Comparison of ENCODE assay signal across 36 cellular contexts in the genomic region with DNA sequence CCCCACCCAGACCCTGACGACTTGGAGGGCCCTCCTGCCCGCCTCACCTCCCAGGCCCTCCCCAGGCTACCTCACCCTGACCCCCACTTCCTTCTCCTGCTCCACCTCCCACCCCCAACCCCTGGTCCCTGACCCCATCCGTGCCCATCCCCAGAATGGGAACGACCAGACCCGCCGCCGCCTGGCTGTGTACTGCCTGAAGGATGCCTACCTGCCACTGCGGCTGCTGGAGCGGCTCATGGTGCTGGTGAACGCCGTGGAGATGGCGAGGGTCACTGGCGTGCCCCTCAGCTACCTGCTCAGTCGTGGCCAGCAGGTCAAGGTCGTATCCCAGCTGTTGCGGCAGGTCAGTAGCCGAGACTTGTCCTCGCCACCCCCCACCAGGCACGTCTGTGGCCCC. TPM values are rescaled to one million over a fixed set of nuclear protein-coding genes. Genes with fewer than 3 reads are reported as not detected.
"Had no signal": no experiment of that assay in that cellular context is flagged by ENCODE, and none has a peak within 500 bp of the region (broad histone marks: within the 10 kb centered on the region; RNA-seq: fewer than 3 reads in every experiment).

No MANE protein-coding gene starts in this region.

- H3K27me3 Mint-ChIP-seq: naive B cell; progenitor cell of endocrine pancreas; stimulated activated naive B cell treated with anti-CD40 and anti-IgM and Interleukin-4, amounts not matched to agents 10 μg/mL and 1 μg/mL and 100 μg/mL, for 72 hours had no signal

- H3K27ac ChIP-seq: left lung, lower lobe of right lung, neural progenitor cell, ovary, right atrium auricular region, right lobe of liver, stomach, testis, thyroid gland, transverse colon, upper lobe of left lung, vagina had no signal

- H3K9me3 ChIP-seq: left lung, lower lobe of right lung, ovary, right atrium auricular region, right lobe of liver, stomach, testis, thyroid gland, transverse colon, upper lobe of left lung, vagina had no signal

- H3K9ac ChIP-seq: neural progenitor cell had no signal

- ATAC-seq: left colon; left lung; lower lobe of right lung; natural killer cell; right lobe of liver; stimulated activated naive B cell treated with anti-CD40 and anti-IgM and Interleukin-4, amounts not matched to agents 10 μg/mL and 1 μg/mL and 100 μg/mL, for 72 hours; stimulated activated naive CD8-positive, alpha-beta T cell treated with anti-CD3 and anti-CD28 coated beads, Interleukin-15, Interleukin-2, amounts not matched to agents 100 U/mL and 50 U/mL, for 24 hours had no signal

- H3K4me3 Mint-ChIP-seq: immature natural killer cell; mesothelial cell of epicardium; naive B cell; natural killer cell; nephron progenitor cell; neural progenitor cell; stimulated activated naive B cell treated with anti-CD40 and anti-IgM and Interleukin-4, amounts not matched to agents 10 μg/mL and 1 μg/mL and 100 μg/mL, for 72 hours had no signal

- H3K4me1 Mint-ChIP-seq: immature natural killer cell, mesothelial cell of epicardium, natural killer cell, nephron progenitor cell, neural progenitor cell had no signal

- H3K36me3 ChIP-seq: neural progenitor cell, ovary, right lobe of liver, thyroid gland, transverse colon had no signal

- H3K4me3 ChIP-seq: left lung, lower lobe of right lung, neural progenitor cell, ovary, right atrium auricular region, right lobe of liver, smooth muscle cell, stomach, testis, thyroid gland, transverse colon, upper lobe of left lung, vagina had no signal

- H3K9me3 Mint-ChIP-seq: immature natural killer cell; mesothelial cell of epicardium; naive B cell; natural killer cell; nephron progenitor cell; neural progenitor cell; stimulated activated naive B cell treated with anti-CD40 and anti-IgM and Interleukin-4, amounts not matched to agents 10 μg/mL and 1 μg/mL and 100 μg/mL, for 72 hours had no signal

- H2AFZ ChIP-seq: neural progenitor cell had no signal

- H3K27ac Mint-ChIP-seq: mesothelial cell of epicardium, nephron progenitor cell, progenitor cell of endocrine pancreas had no signal

- H3K27me3 ChIP-seq: left lung, neural progenitor cell, ovary, right atrium auricular region, right lobe of liver, stomach, testis, thyroid gland, transverse colon, upper lobe of left lung, vagina had no signal

- H3K4me1 ChIP-seq: left lung, lower lobe of right lung, neural progenitor cell, right atrium auricular region, right lobe of liver, stomach, testis, thyroid gland, upper lobe of left lung, vagina had no signal

- H3K36me3 Mint-ChIP-seq: natural killer cell had no signal

- DNase-seq: hypothalamus; immature natural killer cell; kidney; left colon; left lung; lower lobe of right lung; mammary epithelial cell; mesendoderm; naive B cell; natural killer cell; nephron progenitor cell; ovary; stimulated activated CD4-positive, alpha-beta T cell treated with anti-CD3 and anti-CD28 coated beads, Interleukin-12 subunit alpha, Interleukin-12 subunit beta, amount 100 ng/mL, for 4 hours; stimulated activated CD4-positive, alpha-beta T cell treated with anti-CD3 and anti-CD28 coated beads, Interleukin-15, amount 100 ng/mL, for 24 hours; stimulated activated CD4-positive, alpha-beta T cell treated with anti-CD3 and anti-CD28 coated beads, Interleukin-2, amount 100 ng/mL, for 24 hours; stimulated activated CD4-positive, alpha-beta T cell treated with anti-CD3 and anti-CD28 coated beads, Interleukin-4, amount 100 ng/mL, for 1 hour; stimulated activated naive B cell treated with anti-CD40 and anti-IgM and Interleukin-4, amounts not matched to agents 10 μg/mL and 1 μg/mL and 100 μg/mL, for 72 hours; stimulated activated naive CD8-positive, alpha-beta T cell treated with anti-CD3 and anti-CD28 coated beads, Interleukin-15, Interleukin-2, amounts not matched to agents 100 U/mL and 50 U/mL, for 24 hours; stomach; testis; thyroid gland; transverse colon had no signal

- FAIRE-seq: islet of Langerhans, kidney had no signal

- H3K4me2 ChIP-seq: neural progenitor cell, smooth muscle cell had no signal

RNA-seq across cellular contexts. Expression of a gene that starts 11.9 kb away (rescaled TPM):
- total RNA-seq: mammary epithelial cell, pulmonary artery endothelial cell, renal cortical epithelial cell, right atrium auricular region, smooth muscle cell, thyroid gland, vagina had no signal
- polyA plus RNA-seq: smooth muscle cell had no signal

RNA-seq across cellular contexts. Expression of a gene that starts 25.9 kb away (rescaled TPM):
- total RNA-seq: lower lobe of right lung, mammary epithelial cell, pulmonary artery endothelial cell, right atrium auricular region, smooth muscle cell, stomach, vagina had no signal
- polyA plus RNA-seq: immature natural killer cell, liver, mammary epithelial cell, smooth muscle cell had no signal

RNA-seq across cellular contexts. Expression of a gene that starts 41.4 kb away (rescaled TPM):
- total RNA-seq: mononuclear cell, skeletal muscle tissue had no signal
